ENCODE assay signal across 3 cellular contexts in genomic region chr19:33381101-33381500, GRCh38.
TF ChIP-seq lines count a peak whose summit lies in the region.

No MANE protein-coding gene starts in this region.

TF ChIP-seq in HepG2, 621 proteins besides CTCF, POLR2A, EP300 and RAD21:
- peak; percentile 85 for TF ChIP-seq MAFF (IDR thresholded peaks at IDR 0.05; ENCODE audit: low read depth, low read length)
- peak; percentile 90 to 91 for TF ChIP-seq MAFK (conservative IDR thresholded peaks at IDR 0.05 in 1 of 2, IDR thresholded peaks at IDR 0.05 in 1 of 2; ENCODE audit: low read length in 2 of 2)
- no peak for TF ChIP-seq ZNF652 (CRISPR knock-in tag; IDR thresholded peaks at IDR 0.05; ENCODE audit: borderline replicate concordance, low read depth)
- peak; percentile 23 for TF ChIP-seq RBM22 (optimal IDR thresholded peaks at IDR 0.05; ENCODE audit: low read length)
- TF ChIP-seq FOXO1 (CRISPR knock-in tag; IDR thresholded peaks at IDR 0.05), result no peak
- TF ChIP-seq ZNF883 (CRISPR knock-in tag; IDR thresholded peaks at IDR 0.05; ENCODE audit: not compliant biosample characterization), result no peak
- TF ChIP-seq POGK (CRISPR knock-in tag; conservative IDR thresholded peaks at IDR 0.05), result no peak
- no peak for TF ChIP-seq RNF2 (conservative IDR thresholded peaks at IDR 0.05; ENCODE audit: low read depth)
- TF ChIP-seq KDM5B (CRISPR knock-in tag; IDR thresholded peaks at IDR 0.05; ENCODE audit: borderline replicate concordance), result no peak
- TF ChIP-seq SIX4 (CRISPR knock-in tag; IDR thresholded peaks at IDR 0.05), result no peak
TF ChIP-seq in HepG2: peak in this region for 3.

TF ChIP-seq in K562, 482 proteins besides CTCF, POLR2A, EP300 and RAD21:
- peak; percentile 67 for TF ChIP-seq MAFK (IDR thresholded peaks at IDR 0.05; ENCODE audit: low read length)
- TF ChIP-seq SMAD1 (IDR thresholded peaks at IDR 0.05; ENCODE audit: low read depth, low read length, partially characterized antibody), result no peak
- peak; percentile 65 for TF ChIP-seq MAFG (tag; conservative IDR thresholded peaks at IDR 0.05)
- peak; percentile 74 for TF ChIP-seq ZNF316 (IDR thresholded peaks at IDR 0.05)
- peak; percentile 58 for TF ChIP-seq C11orf30 (IDR thresholded peaks at IDR 0.05; ENCODE audit: low read depth)
- TF ChIP-seq MAFF (IDR thresholded peaks at IDR 0.05; ENCODE audit: low read length), result peak; percentile 56; the same call in 1 of the 2 replicates
- no peak for TF ChIP-seq ZBTB17 (CRISPR knock-in tag; IDR thresholded peaks at IDR 0.05)

TF ChIP-seq in GM23338, 12 proteins besides CTCF, POLR2A, EP300 and RAD21:
- TF ChIP-seq NANOG (IDR thresholded peaks at IDR 0.05; ENCODE audit: borderline replicate concordance) (no peak), ZNF114 (CRISPR knock-in tag; IDR thresholded peaks at IDR 0.05) (no peak), STAT1 (IDR thresholded peaks at IDR 0.05; ENCODE audit: unreplicated experiment) (no peak), CREB1 (CRISPR knock-in tag; IDR thresholded peaks at IDR 0.05; ENCODE audit: low read depth) (no peak), ZNF331 (CRISPR knock-in tag; IDR thresholded peaks at IDR 0.05; ENCODE audit: low read depth) (no peak), POLR2AphosphoS5 (IDR thresholded peaks at IDR 0.05; ENCODE audit: low read depth) (no peak), EZH2phosphoT487 (IDR thresholded peaks at IDR 0.05; ENCODE audit: unreplicated experiment) (no peak), EZH2 (IDR thresholded peaks at IDR 0.05; ENCODE audit: low read depth, unreplicated experiment) (no peak), JUNB (IDR thresholded peaks at IDR 0.05; ENCODE audit: unreplicated experiment) (no peak)
- TF ChIP-seq, protein P1, sequence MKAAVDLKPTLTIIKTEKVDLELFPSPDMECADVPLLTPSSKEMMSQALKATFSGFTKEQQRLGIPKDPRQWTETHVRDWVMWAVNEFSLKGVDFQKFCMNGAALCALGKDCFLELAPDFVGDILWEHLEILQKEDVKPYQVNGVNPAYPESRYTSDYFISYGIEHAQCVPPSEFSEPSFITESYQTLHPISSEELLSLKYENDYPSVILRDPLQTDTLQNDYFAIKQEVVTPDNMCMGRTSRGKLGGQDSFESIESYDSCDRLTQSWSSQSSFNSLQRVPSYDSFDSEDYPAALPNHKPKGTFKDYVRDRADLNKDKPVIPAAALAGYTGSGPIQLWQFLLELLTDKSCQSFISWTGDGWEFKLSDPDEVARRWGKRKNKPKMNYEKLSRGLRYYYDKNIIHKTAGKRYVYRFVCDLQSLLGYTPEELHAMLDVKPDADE (IDR thresholded peaks at IDR 0.05), result no peak
- TF ChIP-seq, protein P2, sequence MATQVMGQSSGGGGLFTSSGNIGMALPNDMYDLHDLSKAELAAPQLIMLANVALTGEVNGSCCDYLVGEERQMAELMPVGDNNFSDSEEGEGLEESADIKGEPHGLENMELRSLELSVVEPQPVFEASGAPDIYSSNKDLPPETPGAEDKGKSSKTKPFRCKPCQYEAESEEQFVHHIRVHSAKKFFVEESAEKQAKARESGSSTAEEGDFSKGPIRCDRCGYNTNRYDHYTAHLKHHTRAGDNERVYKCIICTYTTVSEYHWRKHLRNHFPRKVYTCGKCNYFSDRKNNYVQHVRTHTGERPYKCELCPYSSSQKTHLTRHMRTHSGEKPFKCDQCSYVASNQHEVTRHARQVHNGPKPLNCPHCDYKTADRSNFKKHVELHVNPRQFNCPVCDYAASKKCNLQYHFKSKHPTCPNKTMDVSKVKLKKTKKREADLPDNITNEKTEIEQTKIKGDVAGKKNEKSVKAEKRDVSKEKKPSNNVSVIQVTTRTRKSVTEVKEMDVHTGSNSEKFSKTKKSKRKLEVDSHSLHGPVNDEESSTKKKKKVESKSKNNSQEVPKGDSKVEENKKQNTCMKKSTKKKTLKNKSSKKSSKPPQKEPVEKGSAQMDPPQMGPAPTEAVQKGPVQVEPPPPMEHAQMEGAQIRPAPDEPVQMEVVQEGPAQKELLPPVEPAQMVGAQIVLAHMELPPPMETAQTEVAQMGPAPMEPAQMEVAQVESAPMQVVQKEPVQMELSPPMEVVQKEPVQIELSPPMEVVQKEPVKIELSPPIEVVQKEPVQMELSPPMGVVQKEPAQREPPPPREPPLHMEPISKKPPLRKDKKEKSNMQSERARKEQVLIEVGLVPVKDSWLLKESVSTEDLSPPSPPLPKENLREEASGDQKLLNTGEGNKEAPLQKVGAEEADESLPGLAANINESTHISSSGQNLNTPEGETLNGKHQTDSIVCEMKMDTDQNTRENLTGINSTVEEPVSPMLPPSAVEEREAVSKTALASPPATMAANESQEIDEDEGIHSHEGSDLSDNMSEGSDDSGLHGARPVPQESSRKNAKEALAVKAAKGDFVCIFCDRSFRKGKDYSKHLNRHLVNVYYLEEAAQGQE (IDR thresholded peaks at IDR 0.05; ENCODE audit: unreplicated experiment), result no peak
- TF ChIP-seq, protein P3, sequence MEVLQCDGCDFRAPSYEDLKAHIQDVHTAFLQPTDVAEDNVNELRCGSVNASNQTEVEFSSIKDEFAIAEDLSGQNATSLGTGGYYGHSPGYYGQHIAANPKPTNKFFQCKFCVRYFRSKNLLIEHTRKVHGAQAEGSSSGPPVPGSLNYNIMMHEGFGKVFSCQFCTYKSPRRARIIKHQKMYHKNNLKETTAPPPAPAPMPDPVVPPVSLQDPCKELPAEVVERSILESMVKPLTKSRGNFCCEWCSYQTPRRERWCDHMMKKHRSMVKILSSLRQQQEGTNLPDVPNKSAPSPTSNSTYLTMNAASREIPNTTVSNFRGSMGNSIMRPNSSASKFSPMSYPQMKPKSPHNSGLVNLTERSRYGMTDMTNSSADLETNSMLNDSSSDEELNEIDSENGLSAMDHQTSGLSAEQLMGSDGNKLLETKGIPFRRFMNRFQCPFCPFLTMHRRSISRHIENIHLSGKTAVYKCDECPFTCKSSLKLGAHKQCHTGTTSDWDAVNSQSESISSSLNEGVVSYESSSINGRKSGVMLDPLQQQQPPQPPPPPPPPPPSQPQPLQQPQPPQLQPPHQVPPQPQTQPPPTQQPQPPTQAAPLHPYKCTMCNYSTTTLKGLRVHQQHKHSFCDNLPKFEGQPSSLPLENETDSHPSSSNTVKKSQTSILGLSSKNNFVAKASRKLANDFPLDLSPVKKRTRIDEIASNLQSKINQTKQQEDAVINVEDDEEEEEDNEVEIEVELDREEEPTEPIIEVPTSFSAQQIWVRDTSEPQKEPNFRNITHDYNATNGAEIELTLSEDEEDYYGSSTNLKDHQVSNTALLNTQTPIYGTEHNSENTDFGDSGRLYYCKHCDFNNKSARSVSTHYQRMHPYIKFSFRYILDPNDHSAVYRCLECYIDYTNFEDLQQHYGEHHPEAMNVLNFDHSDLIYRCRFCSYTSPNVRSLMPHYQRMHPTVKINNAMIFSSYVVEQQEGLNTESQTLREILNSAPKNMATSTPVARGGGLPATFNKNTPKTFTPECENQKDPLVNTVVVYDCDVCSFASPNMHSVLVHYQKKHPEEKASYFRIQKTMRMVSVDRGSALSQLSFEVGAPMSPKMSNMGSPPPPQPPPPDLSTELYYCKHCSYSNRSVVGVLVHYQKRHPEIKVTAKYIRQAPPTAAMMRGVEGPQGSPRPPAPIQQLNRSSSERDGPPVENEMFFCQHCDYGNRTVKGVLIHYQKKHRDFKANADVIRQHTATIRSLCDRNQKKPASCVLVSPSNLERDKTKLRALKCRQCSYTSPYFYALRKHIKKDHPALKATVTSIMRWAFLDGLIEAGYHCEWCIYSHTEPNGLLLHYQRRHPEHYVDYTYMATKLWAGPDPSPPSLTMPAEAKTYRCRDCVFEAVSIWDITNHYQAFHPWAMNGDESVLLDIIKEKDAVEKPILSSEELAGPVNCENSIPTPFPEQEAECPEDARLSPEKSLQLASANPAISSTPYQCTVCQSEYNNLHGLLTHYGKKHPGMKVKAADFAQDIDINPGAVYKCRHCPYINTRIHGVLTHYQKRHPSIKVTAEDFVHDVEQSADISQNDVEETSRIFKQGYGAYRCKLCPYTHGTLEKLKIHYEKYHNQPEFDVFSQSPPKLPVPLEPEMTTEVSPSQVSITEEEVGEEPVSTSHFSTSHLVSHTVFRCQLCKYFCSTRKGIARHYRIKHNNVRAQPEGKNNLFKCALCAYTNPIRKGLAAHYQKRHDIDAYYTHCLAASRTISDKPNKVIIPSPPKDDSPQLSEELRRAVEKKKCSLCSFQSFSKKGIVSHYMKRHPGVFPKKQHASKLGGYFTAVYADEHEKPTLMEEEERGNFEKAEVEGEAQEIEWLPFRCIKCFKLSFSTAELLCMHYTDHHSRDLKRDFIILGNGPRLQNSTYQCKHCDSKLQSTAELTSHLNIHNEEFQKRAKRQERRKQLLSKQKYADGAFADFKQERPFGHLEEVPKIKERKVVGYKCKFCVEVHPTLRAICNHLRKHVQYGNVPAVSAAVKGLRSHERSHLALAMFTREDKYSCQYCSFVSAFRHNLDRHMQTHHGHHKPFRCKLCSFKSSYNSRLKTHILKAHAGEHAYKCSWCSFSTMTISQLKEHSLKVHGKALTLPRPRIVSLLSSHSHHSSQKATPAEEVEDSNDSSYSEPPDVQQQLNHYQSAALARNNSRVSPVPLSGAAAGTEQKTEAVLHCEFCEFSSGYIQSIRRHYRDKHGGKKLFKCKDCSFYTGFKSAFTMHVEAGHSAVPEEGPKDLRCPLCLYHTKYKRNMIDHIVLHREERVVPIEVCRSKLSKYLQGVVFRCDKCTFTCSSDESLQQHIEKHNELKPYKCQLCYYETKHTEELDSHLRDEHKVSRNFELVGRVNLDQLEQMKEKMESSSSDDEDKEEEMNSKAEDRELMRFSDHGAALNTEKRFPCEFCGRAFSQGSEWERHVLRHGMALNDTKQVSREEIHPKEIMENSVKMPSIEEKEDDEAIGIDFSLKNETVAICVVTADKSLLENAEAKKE (CRISPR knock-in tag; IDR thresholded peaks at IDR 0.05), result no peak
